Comparison of ENCODE assay signal across 15 cellular contexts in genomic region chr13:51420681-51421476, GRCh38. TPM values are rescaled to one million over a fixed set of nuclear protein-coding genes. Genes with fewer than 3 reads are reported as not detected.
DNase-seq lines count a peak whose midpoint lies in the region; ATAC-seq and TF ChIP-seq lines count a peak whose summit lies in the region.
"Had no signal": no experiment of that assay in that cellular context is flagged by ENCODE, and none has a peak within 500 bp of the region (broad histone marks: within the 10 kb centered on the region; RNA-seq: fewer than 3 reads in every experiment).

No MANE protein-coding gene starts in this region.

- H3K27me3 ChIP-seq in DOHH2 (ENCODE audit: control insufficient read depth, low read length) (no peaks in the 10 kb centered on the region), HUES6 (ENCODE audit: control insufficient read depth, insufficient read depth, low read length) (no peaks in the 10 kb centered on the region), left lung (no peaks in the 10 kb centered on the region), GM23248 (replicated peaks; ENCODE audit: insufficient read depth) (no peaks in the 10 kb centered on the region)
- H3K27me3 ChIP-seq: gastroesophageal sphincter had no signal

- peaks cover 53% of the 10 kb centered on the region for H3K4me1 Mint-ChIP-seq in activated naive CD4-positive, alpha-beta T cell treated with anti-CD3 and anti-CD28 coated beads, Interleukin-2, amount 10 ng/mL, durations not matched to agents 7 days and 5 days
- peaks cover 60 to 66% of the 10 kb centered on the region in 2 donors for H3K4me1 Mint-ChIP-seq in natural killer cell

- CTCF ChIA-PET in activated naive CD4-positive, alpha-beta T cell treated with anti-CD3 and anti-CD28 coated beads, Interleukin-2, amount 10 ng/mL, durations not matched to agents 7 days and 5 days (lab: Charles Lee): interaction anchor here (0.7 to 1.4 kb wide), 4 partner anchors 10 to 394 kb away, joined by 3 to 7 read pairs (median 4); no protein-coding TSS in a partner anchor

- H3K4me3 ChIP-seq in DOHH2 (ENCODE audit: low read length) (peak overlapping the region; percentile 60), HUES6 (ENCODE audit: low read depth, low read length) (no peak overlapping the region), left lung (no peak overlapping the region), GM23248 (no peak overlapping the region)
- H3K4me3 ChIP-seq: gastroesophageal sphincter, mucosa of descending colon had no signal

- peaks cover 8% of the 10 kb centered on the region for H3K9me3 Mint-ChIP-seq in activated naive CD4-positive, alpha-beta T cell treated with anti-CD3 and anti-CD28 coated beads, Interleukin-2, amount 10 ng/mL, durations not matched to agents 7 days and 5 days
- H3K9me3 Mint-ChIP-seq in natural killer cell: no peaks in the 10 kb centered on the region

- in situ Hi-C loops in GM23248 (cut with MboI): no loop called here

- H3K4me2 ChIP-seq in DOHH2 (ENCODE audit: low read length): peak overlapping the region; percentile 79
- no peak overlapping the region for H3K4me2 ChIP-seq in GM23248 (ENCODE audit: unreplicated experiment)

- peaks cover 61% of the 10 kb centered on the region for H3K36me3 Mint-ChIP-seq in activated naive CD4-positive, alpha-beta T cell treated with anti-CD3 and anti-CD28 coated beads, Interleukin-2, amount 10 ng/mL, durations not matched to agents 7 days and 5 days
- peaks cover 7% of the 10 kb centered on the region for H3K36me3 Mint-ChIP-seq in natural killer cell

- peaks cover 53% of the 10 kb centered on the region for H3K36me3 ChIP-seq in DOHH2 (ENCODE audit: control insufficient read depth, low read length)
- H3K36me3 ChIP-seq in HUES6 (ENCODE audit: control insufficient read depth, insufficient read depth, low read length): peaks cover 30% of the 10 kb centered on the region
- H3K36me3 ChIP-seq in left lung: peaks cover 0 to 8% of the 10 kb centered on the region in 2 donors
- peaks cover 37% of the 10 kb centered on the region for H3K36me3 ChIP-seq in GM23248 (ENCODE audit: low read depth)

- H3K9ac ChIP-seq in HUES6 (ENCODE audit: low read length) (no peak overlapping the region), GM23248 (no peak overlapping the region)

- H3K27ac ChIP-seq in DOHH2 (ENCODE audit: low read depth, low read length) (peak overlapping the region; percentile 64), HUES6 (ENCODE audit: low read depth, low read length) (peak overlapping the region; percentile 9; the same call in 1 of the 2 replicates), left lung (no peak overlapping the region), GM23248 (no peak overlapping the region)
- H3K27ac ChIP-seq: gastroesophageal sphincter had no signal

- peaks cover 86% of the 10 kb centered on the region for H3K79me2 ChIP-seq in DOHH2 (ENCODE audit: control insufficient read depth, low read length)
- H3K79me2 ChIP-seq in GM23248 (ENCODE audit: insufficient read depth): peaks cover 100% of the 10 kb centered on the region

- peaks cover 14% of the 10 kb centered on the region for H3F3A ChIP-seq in DOHH2 (ENCODE audit: control insufficient read depth, insufficient read depth)
- H3F3A ChIP-seq in GM23248 (ENCODE audit: insufficient read depth): peaks cover 20% of the 10 kb centered on the region

- H3K27ac Mint-ChIP-seq in activated naive CD4-positive, alpha-beta T cell treated with anti-CD3 and anti-CD28 coated beads, Interleukin-2, amount 10 ng/mL, durations not matched to agents 7 days and 5 days: peak overlapping the region; percentile 37
- H3K27ac Mint-ChIP-seq in natural killer cell: peak overlapping the region; percentile 21 to 69

- H3K27me3 Mint-ChIP-seq in activated naive CD4-positive, alpha-beta T cell treated with anti-CD3 and anti-CD28 coated beads, Interleukin-2, amount 10 ng/mL, durations not matched to agents 7 days and 5 days: no peaks in the 10 kb centered on the region
- H3K27me3 Mint-ChIP-seq in natural killer cell (ENCODE audit: low read depth in 2 of 2): no peaks in the 10 kb centered on the region
- H3K27me3 Mint-ChIP-seq: brain had no signal

- TF ChIP-seq CTCF in DOHH2 (IDR thresholded peaks at IDR 0.05; ENCODE audit: low read depth, low read length, poor library complexity, severe bottlenecking) (no peak), natural killer cell (IDR thresholded peaks at IDR 0.05) (no peak), left lung (IDR thresholded peaks at IDR 0.05) (no peak)

- peak; percentile 79 to 80 (median 80) for ATAC-seq in natural killer cell
- no peak for ATAC-seq in left lung
- ATAC-seq: gastroesophageal sphincter, mucosa of descending colon had no signal

- no peak for DNase-seq in activated naive CD4-positive, alpha-beta T cell treated with anti-CD3 and anti-CD28 coated beads, Interleukin-2, amount 10 ng/mL, durations not matched to agents 7 days and 5 days
- DNase-seq in natural killer cell: no peak
- DNase-seq in left lung: no peak
- no peak for DNase-seq in GM23248
- no peak for DNase-seq in AML-193 (lab: John Stamatoyannopoulos, UW)
- no peak for DNase-seq in NCI-H2196 (lab: John Stamatoyannopoulos, UW; ENCODE audit: unreplicated experiment)
- DNase-seq: mucosa of descending colon, NCI-H1417 treated with DMSO at 0.1 percent for 48 hours, NCI-H69, RPMI8226 had no signal

- WGBS in GM23248 (ENCODE audit: low coverage in 1 of 2, low lambda C conversion rate in 2 of 2, missing lambda C conversion rate in 2 of 2), 2 experiments: 89 to 91% methylated on average over 6 of the region's 6 CpGs

- H4K20me1 ChIP-seq in DOHH2 (ENCODE audit: control insufficient read depth, insufficient read depth, low read depth, low read length) (no peaks in the 10 kb centered on the region), GM23248 (ENCODE audit: insufficient read depth) (peaks cover 21% of the 10 kb centered on the region; the same call in 1 of the 2 replicates)

- no peak overlapping the region for H2AFZ ChIP-seq in GM23248

- H3K9me2 ChIP-seq in DOHH2 (replicated peaks; ENCODE audit: control insufficient read depth, low read length): no peaks in the 10 kb centered on the region
- H3K9me2 ChIP-seq in GM23248 (ENCODE audit: insufficient read depth): no peaks in the 10 kb centered on the region

- H3K4me3 Mint-ChIP-seq in activated naive CD4-positive, alpha-beta T cell treated with anti-CD3 and anti-CD28 coated beads, Interleukin-2, amount 10 ng/mL, durations not matched to agents 7 days and 5 days: no peak overlapping the region
- H3K4me3 Mint-ChIP-seq in natural killer cell: peak overlapping the region; percentile 49
- H3K4me3 Mint-ChIP-seq: brain, CD14-positive monocyte had no signal

- H3K4me1 ChIP-seq in DOHH2 (ENCODE audit: control insufficient read depth, low read length) (peaks cover 69% of the 10 kb centered on the region), HUES6 (ENCODE audit: control insufficient read depth, insufficient read depth, low read length) (peaks cover 44% of the 10 kb centered on the region), left lung (peaks cover 8 to 26% of the 10 kb centered on the region in 2 donors), GM23248 (ENCODE audit: insufficient read depth) (peaks cover 12% of the 10 kb centered on the region)

- peaks cover 9% of the 10 kb centered on the region; the same call in 1 of the 2 replicates for H3K9me3 ChIP-seq in DOHH2 (ENCODE audit: control insufficient read depth, insufficient read depth, low read length)
- peaks cover 12% of the 10 kb centered on the region for H3K9me3 ChIP-seq in HUES6 (ENCODE audit: control insufficient read depth, insufficient read depth, low read depth, low read length)
- peaks cover 0 to under 1% of the 10 kb centered on the region in 2 donors for H3K9me3 ChIP-seq in left lung
- H3K9me3 ChIP-seq in GM23248 (ENCODE audit: low read depth): no peaks in the 10 kb centered on the region
- H3K9me3 ChIP-seq: gastroesophageal sphincter, mucosa of descending colon had no signal

- intact Hi-C loops in natural killer cell (cut with micrococcal nuclease) (no loop called here), left lung (cut with DNase I) (no loop called here)

RNA-seq across cellular contexts. Expression of gene INTS6, which starts 32.0 kb away (rescaled TPM):
- total RNA-seq in natural killer cell: 100 to 1,000 TPM in 2 of 3 donors, 10 to 100 TPM in 1; 89.2 to 142 (median 110) TPM
- total RNA-seq in left lung: 10 to 100 TPM; 25.0 to 37.4 TPM
- 35.2 and 59.4 TPM in 2 replicates for total RNA-seq in GM23248 (2014; rRNA removed; shearing (Covaris generic))
- 15.8 and 18.2 TPM in 2 replicates for polyA plus RNA-seq in GM23248 (2016; fragmentation: Nextera tagmentation; extraction: Ambion mirVana)

Comparison
In these comparisons a context has a peak if more than half of its experiments do, and no peak if none do; other contexts are left out.
1. H3K27ac ChIP-seq: peak in DOHH2 (single experiment) and HUES6 (single experiment); none in left lung (0 of 2) and GM23248 (single experiment).